Comparison of ENCODE assay signal across 19 cellular contexts in genomic region chr17:1940810-1941185, GRCh38.
"Had no signal": no experiment of that assay in that cellular context is flagged by ENCODE, and none has a peak within 500 bp of the region (broad histone marks: within the 10 kb centered on the region; RNA-seq: fewer than 3 reads in every experiment).

No MANE protein-coding gene starts in this region.

- H3K27ac ChIP-seq: brain microvascular endothelial cell, heart right ventricle, parathyroid adenoma, tibial artery, uterus had no signal

- H3K4me1 ChIP-seq: parathyroid adenoma, tibial artery, uterus had no signal

- H3K36me3 ChIP-seq: brain microvascular endothelial cell, heart right ventricle, uterus had no signal

- DNase-seq: activated B cell treated with CpG ODN at 0.5 μM for 24 hours; activated CD4-positive, alpha-beta memory T cell treated with anti-CD3 and anti-CD28 coated beads, Interleukin-2, amount 10 ng/mL, durations not matched to agents 7 days and 5 days; activated CD4-positive, alpha-beta T cell treated with anti-CD3 and anti-CD28 coated beads for 48 hours; activated CD8-positive, alpha-beta memory T cell treated with anti-CD3 and anti-CD28 coated beads, Interleukin-2, amount 10 ng/mL, durations not matched to agents 7 days and 5 days; activated naive CD8-positive, alpha-beta T cell treated with anti-CD3 and anti-CD28 coated beads, Interleukin-2, amount 10 ng/mL, durations not matched to agents 7 days and 5 days; amygdala; brain microvascular endothelial cell; cortex of kidney; effector CD4-positive, alpha-beta T cell; heart right ventricle; left ventricle myocardium superior; naive B cell; stimulated activated CD4-positive, alpha-beta T cell treated with anti-CD3 and anti-CD28 coated beads, Interleukin-12 subunit alpha, Interleukin-12 subunit beta, amount 100 ng/mL, for 4 hours; stimulated activated CD4-positive, alpha-beta T cell treated with anti-CD3 and anti-CD28 coated beads, Interleukin-1b, Interleukin-23, amount 100 ng/mL, for 48 hours; stimulated activated naive CD4-positive, alpha-beta T cell treated with Interleukin-2 at 50 U/mL for 16 hours; T-helper 17 cell; tibial artery; uterus had no signal

- H3K9me3 ChIP-seq: heart right ventricle, tibial artery, uterus had no signal

- H3K27me3 ChIP-seq: brain microvascular endothelial cell, heart right ventricle, uterus had no signal

- H3K4me3 ChIP-seq: heart right ventricle, tibial artery, uterus had no signal

- H3K9ac ChIP-seq: parathyroid adenoma had no signal
